ENCODE assay signal across 16 cellular contexts in genomic region chrX:55486736-55487135, GRCh38. TPM values are rescaled to one million over a fixed set of nuclear protein-coding genes. Genes with fewer than 3 reads are reported as not detected.
A peak's percentile ranks its signal among the peaks of the same experiment; 100 is the strongest.
DNase-seq lines count a peak whose midpoint lies in the region; ATAC-seq, FAIRE-seq and TF ChIP-seq lines count a peak whose summit lies in the region.
"Had no signal": no experiment of that assay in that cellular context is flagged by ENCODE, and none has a peak within 500 bp of the region (broad histone marks: within the 10 kb centered on the region; RNA-seq: fewer than 3 reads in every experiment).

No MANE protein-coding gene starts in this region.

- no peaks in the 10 kb centered on the region for H3K9me3 ChIP-seq in HAP-1
- H3K9me3 ChIP-seq: neutrophil, tibial artery had no signal

- H3K4me3 ChIP-seq in bronchial epithelial cell (ENCODE audit: low read depth, low read length) (no peak overlapping the region), HAP-1 (no peak overlapping the region)
- H3K4me3 ChIP-seq: tibial artery had no signal

- H3K27ac Mint-ChIP-seq in activated CD8-positive, alpha-beta T cell treated with anti-CD3 and anti-CD28 coated beads, Interleukin-2, amount 10 ng/mL, durations not matched to agents 7 days and 5 days = no peak overlapping the region
- H3K27ac Mint-ChIP-seq: activated CD4-positive, alpha-beta T cell treated with anti-CD3 and anti-CD28 coated beads, Interleukin-2, amount 10 ng/mL, durations not matched to agents 7 days and 5 days; activated T-helper 17 cell treated with anti-CD3 and anti-CD28 coated beads, Interleukin-2, amount 50 U/mL, for 72 hours; T-helper 1 cell treated with Interleukin-12 subunit alpha and Interleukin-12 subunit beta and Interleukin-4 antibody, amounts not matched to agents 30 μg/mL and 1 μg/mL, for 36 hours had no signal

- in situ Hi-C loops in HAP-1 (cut with MboI; ENCODE audit: low sequenced_read_pairs) = no loop called here

- H3K4me3 Mint-ChIP-seq in activated CD8-positive, alpha-beta T cell treated with anti-CD3 and anti-CD28 coated beads, Interleukin-2, amount 10 ng/mL, durations not matched to agents 7 days and 5 days = no peak overlapping the region

- no peak for TF ChIP-seq CTCF in bronchial epithelial cell (IDR thresholded peaks at IDR 0.05; ENCODE audit: insufficient read depth, low read length, severe bottlenecking)

- peaks cover 4% of the 10 kb centered on the region for H3K4me1 ChIP-seq in HAP-1

- no peak for ATAC-seq in HG03097 (IDR thresholded peaks at IDR 0.05; ENCODE audit: low FRiP score, unreplicated experiment)
- no peak for ATAC-seq in activated CD8-positive, alpha-beta T cell treated with anti-CD3 and anti-CD28 coated beads, Interleukin-2, amount 10 ng/mL, durations not matched to agents 7 days and 5 days
- ATAC-seq: activated T-helper 17 cell treated with anti-CD3 and anti-CD28 coated beads, Interleukin-2, amount 50 U/mL, for 72 hours had no signal

- H3K27me3 Mint-ChIP-seq in activated CD8-positive, alpha-beta T cell treated with anti-CD3 and anti-CD28 coated beads, Interleukin-2, amount 10 ng/mL, durations not matched to agents 7 days and 5 days (ENCODE audit: low read depth) = no peaks in the 10 kb centered on the region
- H3K27me3 Mint-ChIP-seq: activated CD4-positive, alpha-beta T cell treated with anti-CD3 and anti-CD28 coated beads, Interleukin-2, amount 10 ng/mL, durations not matched to agents 7 days and 5 days; activated T-helper 17 cell treated with anti-CD3 and anti-CD28 coated beads, Interleukin-2, amount 50 U/mL, for 72 hours had no signal

- H3K36me3 Mint-ChIP-seq in activated CD8-positive, alpha-beta T cell treated with anti-CD3 and anti-CD28 coated beads, Interleukin-2, amount 10 ng/mL, durations not matched to agents 7 days and 5 days (ENCODE audit: low read depth) = peaks cover 2% of the 10 kb centered on the region

- H3K4me1 Mint-ChIP-seq in activated CD8-positive, alpha-beta T cell treated with anti-CD3 and anti-CD28 coated beads, Interleukin-2, amount 10 ng/mL, durations not matched to agents 7 days and 5 days (ENCODE audit: low read depth) = peaks cover 19% of the 10 kb centered on the region
- H3K4me1 Mint-ChIP-seq: activated T-helper 17 cell treated with anti-CD3 and anti-CD28 coated beads, Interleukin-2, amount 50 U/mL, for 72 hours had no signal

- no peaks in the 10 kb centered on the region for H3K9me3 Mint-ChIP-seq in activated CD8-positive, alpha-beta T cell treated with anti-CD3 and anti-CD28 coated beads, Interleukin-2, amount 10 ng/mL, durations not matched to agents 7 days and 5 days (ENCODE audit: insufficient read depth)
- H3K9me3 Mint-ChIP-seq: activated CD4-positive, alpha-beta T cell treated with anti-CD3 and anti-CD28 coated beads, Interleukin-2, amount 10 ng/mL, durations not matched to agents 7 days and 5 days; activated T-helper 17 cell treated with anti-CD3 and anti-CD28 coated beads, Interleukin-2, amount 50 U/mL, for 72 hours; T-helper 1 cell treated with Interleukin-12 subunit alpha and Interleukin-12 subunit beta and Interleukin-4 antibody, amounts not matched to agents 30 μg/mL and 1 μg/mL, for 36 hours had no signal

- CTCF ChIA-PET in activated CD8-positive, alpha-beta T cell treated with anti-CD3 and anti-CD28 coated beads, Interleukin-2, amount 10 ng/mL, durations not matched to agents 7 days and 5 days (lab: Charles Lee) = no interaction called here

- POLR2A ChIA-PET in activated CD8-positive, alpha-beta T cell treated with anti-CD3 and anti-CD28 coated beads, Interleukin-2, amount 10 ng/mL, durations not matched to agents 7 days and 5 days (lab: Charles Lee) = no interaction called here

- H3K36me3 ChIP-seq in bronchial epithelial cell (ENCODE audit: control insufficient read depth, insufficient read depth, low read length) = no peaks in the 10 kb centered on the region
- H3K36me3 ChIP-seq in HAP-1 (replicated peaks) = no peaks in the 10 kb centered on the region; the same call in 1 of the 2 replicates
- H3K36me3 ChIP-seq: neutrophil, tibial artery had no signal

- no peak for FAIRE-seq in bronchial epithelial cell (lab: Jason Lieb, UNC)

- DNase-seq in AG08396 (ENCODE audit: low spot score) (peak; percentile 11), M059J (ENCODE audit: low read depth) (peak; percentile 85), bronchial epithelial cell (ENCODE audit: low read depth) (peak; percentile 71), medulla oblongata (ENCODE audit: extremely low spot score) (peak; percentile 89), HAP-1 (ENCODE audit: low spot score in 2 of 2) (no peak), SHP77 treated with DMSO at 0.1 percent for 48 hours (lab: John Stamatoyannopoulos, UW) (no peak)
- DNase-seq in activated CD8-positive, alpha-beta T cell treated with anti-CD3 and anti-CD28 coated beads, Interleukin-2, amount 10 ng/mL, durations not matched to agents 7 days and 5 days = no peak
- DNase-seq: activated CD4-positive, alpha-beta T cell treated with anti-CD3 and anti-CD28 coated beads, Interleukin-2, amount 10 ng/mL, durations not matched to agents 7 days and 5 days; NCI-H1105; NCI-H510A; RPMI8226 had no signal

- H3K27me3 ChIP-seq in bronchial epithelial cell (ENCODE audit: control insufficient read depth, insufficient read depth, low read length) = no peaks in the 10 kb centered on the region
- no peaks in the 10 kb centered on the region for H3K27me3 ChIP-seq in HAP-1 (ENCODE audit: low read depth)
- H3K27me3 ChIP-seq: neutrophil, tibial artery had no signal

RNA-seq across cellular contexts. Expression of gene USP51, which starts 2.9 kb away (rescaled TPM):
- 1.1 and 1.7 TPM in 2 replicates for total RNA-seq in M059J (2014; rRNA removed; shearing (Covaris generic))
- 0.13 and 0.26 TPM in 2 replicates for total RNA-seq in bronchial epithelial cell
- 1 to 10 TPM; 1.2 TPM for total RNA-seq in activated CD8-positive, alpha-beta T cell treated with anti-CD3 and anti-CD28 coated beads, Interleukin-2, amount 10 ng/mL, durations not matched to agents 7 days and 5 days

RNA-seq across cellular contexts. Expression of gene MAGEH1, which starts 34.8 kb away (rescaled TPM):
- total RNA-seq in M059J (2014; rRNA removed; shearing (Covaris generic)) = 38.3 and 45.3 TPM in 2 replicates
- total RNA-seq in bronchial epithelial cell = 1.5 and 3.9 TPM in 2 replicates
- 10 to 100 TPM; 13.1 to 14.3 TPM for total RNA-seq in activated CD8-positive, alpha-beta T cell treated with anti-CD3 and anti-CD28 coated beads, Interleukin-2, amount 10 ng/mL, durations not matched to agents 7 days and 5 days

Comparison
In these comparisons a context has a peak if more than half of its experiments do, and no peak if none do; other contexts are left out.
1. DNase-seq: peak in AG08396 (single experiment), M059J (single experiment), bronchial epithelial cell (single experiment) and medulla oblongata (single experiment); none in HAP-1 (0 of 2), activated CD8-positive, alpha-beta T cell treated with anti-CD3 and anti-CD28 coated beads, Interleukin-2, amount 10 ng/mL, durations not matched to agents 7 days and 5 days (single experiment) and SHP77 treated with DMSO at 0.1 percent for 48 hours (single experiment).